1 cellular context compared by ENCODE assay signal in the genomic region with DNA sequence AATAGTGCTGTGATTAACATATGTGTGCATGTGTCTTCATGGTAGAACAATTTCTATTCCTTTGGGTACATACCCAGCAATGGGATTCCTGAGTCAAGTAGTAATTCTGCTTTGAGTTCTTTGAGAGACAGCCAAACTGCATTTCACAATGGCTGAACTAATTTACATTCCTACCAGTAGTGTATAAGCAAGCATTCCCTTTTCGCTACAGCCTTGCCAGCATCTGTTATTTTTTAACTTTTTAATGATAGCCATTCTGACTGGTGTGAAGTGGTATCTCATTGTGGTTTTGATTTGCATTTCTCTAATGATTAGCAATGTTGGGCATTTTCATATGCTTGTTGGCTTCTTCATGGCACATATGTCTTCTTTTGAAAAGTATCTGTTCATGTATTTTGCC.
A peak's percentile ranks its signal among the peaks of the same experiment; 100 is the strongest.
TF ChIP-seq lines count a peak whose summit lies in the region.

No MANE protein-coding gene starts in this region.

TF ChIP-seq in GM12878, 131 proteins besides CTCF, POLR2A, EP300 and RAD21 (continued from another document):
- TF ChIP-seq, protein P1, sequence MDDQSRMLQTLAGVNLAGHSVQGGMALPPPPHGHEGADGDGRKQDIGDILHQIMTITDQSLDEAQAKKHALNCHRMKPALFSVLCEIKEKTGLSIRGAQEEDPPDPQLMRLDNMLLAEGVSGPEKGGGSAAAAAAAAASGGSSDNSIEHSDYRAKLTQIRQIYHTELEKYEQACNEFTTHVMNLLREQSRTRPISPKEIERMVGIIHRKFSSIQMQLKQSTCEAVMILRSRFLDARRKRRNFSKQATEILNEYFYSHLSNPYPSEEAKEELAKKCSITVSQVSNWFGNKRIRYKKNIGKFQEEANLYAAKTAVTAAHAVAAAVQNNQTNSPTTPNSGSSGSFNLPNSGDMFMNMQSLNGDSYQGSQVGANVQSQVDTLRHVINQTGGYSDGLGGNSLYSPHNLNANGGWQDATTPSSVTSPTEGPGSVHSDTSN (IDR thresholded peaks at IDR 0.05; ENCODE audit: insufficient replicate concordance, low read depth, low read length): no peak
- TF ChIP-seq ATF7 (IDR thresholded peaks at IDR 0.05; ENCODE audit: low read depth): 0 out of 2 replicates have a peak, but pooled peaks have one; percentile 12
- TF ChIP-seq IKZF1 (conservative IDR thresholded peaks at IDR 0.05): peak; percentile 23; the same call in 1 of the 2 replicates
